In genomic region chr17:82436601-82437324, GRCh38 we compare ENCODE assay signal across 26 cellular contexts. TPM values are rescaled to one million over a fixed set of nuclear protein-coding genes. Genes with fewer than 3 reads are reported as not detected.
A peak's percentile ranks its signal among the peaks of the same experiment; 100 is the strongest.
DNase-seq lines count a peak whose midpoint lies in the region; ATAC-seq and TF ChIP-seq lines count a peak whose summit lies in the region.
"Had no signal": no experiment of that assay in that cellular context is flagged by ENCODE, and none has a peak within 500 bp of the region (broad histone marks: within the 10 kb centered on the region; RNA-seq: fewer than 3 reads in every experiment).

No MANE protein-coding gene starts in this region.

- no peak overlapping the region for H3K14ac ChIP-seq in mesenchymal stem cell (ENCODE audit: low read length in 2 of 2)

- DNase-seq in DMS53 treated with DMSO at 0.1 percent for 48 hours (lab: John Stamatoyannopoulos, UW; ENCODE audit: unreplicated experiment), result peak; percentile 68
- peak; percentile 57 to 85 (median 59) for DNase-seq in right lobe of liver
- DNase-seq in mesenchymal stem cell, result no peak
- DNase-seq: activated CD4-positive, alpha-beta T cell treated with anti-CD3 and anti-CD28 coated beads for 48 hours; activated T-cell treated with anti-CD3 and anti-CD28 coated beads for 4 hours; anterior cingulate cortex; BE2C; cortex of kidney; DMS79; GDM1; glutamatergic neuron; left ventricle myocardium inferior; mesendoderm; NCI-H1092; NCI-H1694 treated with DMSO at 0.1 percent for 48 hours; NCI-H82; SJCRH30; stimulated activated CD8-positive, alpha-beta memory T cell treated with anti-CD3 and anti-CD28 coated beads, Interleukin-4, amount 100 ng/mL, for 48 hours; T1000; transverse colon had no signal

- no peak overlapping the region for H3K4me2 ChIP-seq in mesenchymal stem cell (ENCODE audit: low read length, poor library complexity, severe bottlenecking)

- H2BK5ac ChIP-seq in mesenchymal stem cell (ENCODE audit: low read depth, low read length, poor library complexity, severe bottlenecking), result no peak overlapping the region

- TF ChIP-seq CTCF in 22Rv1 (IDR thresholded peaks at IDR 0.05), result no peak
- no peak for TF ChIP-seq CTCF in VCaP (conservative IDR thresholded peaks at IDR 0.05)
- no peak for TF ChIP-seq CTCF in right lobe of liver (IDR thresholded peaks at IDR 0.05)

- no peak overlapping the region for H2BK120ac ChIP-seq in mesenchymal stem cell (ENCODE audit: low read depth, low read length)

- no peak overlapping the region for H3K23ac ChIP-seq in mesenchymal stem cell (ENCODE audit: low read length in 2 of 2)

- H3K9me3 ChIP-seq in right lobe of liver (no peaks in the 10 kb centered on the region), mesenchymal stem cell (ENCODE audit: control insufficient read depth, low read length) (no peaks in the 10 kb centered on the region)
- H3K9me3 ChIP-seq: BE2C, left ventricle myocardium inferior, right atrium auricular region, SJCRH30, transverse colon had no signal

- no peak overlapping the region for H3K4me3 ChIP-seq in right lobe of liver
- H3K4me3 ChIP-seq in mesenchymal stem cell (ENCODE audit: insufficient read depth in 1 of 2, low read depth in 1 of 2, low read length in 2 of 2), result no peak overlapping the region
- H3K4me3 ChIP-seq: left ventricle myocardium inferior, right atrium auricular region, SJCRH30, transverse colon had no signal

- no peak overlapping the region for H2AK5ac ChIP-seq in mesenchymal stem cell (ENCODE audit: low read length, severe bottlenecking)

- 19% methylated on average over 9 of the region's 36 CpGs for WGBS in right lobe of liver (ENCODE audit: insufficient coverage, low coverage, low lambda C conversion rate, missing lambda C conversion rate)
- WGBS in mesenchymal stem cell, result 92% methylated on average over 36 of the region's 36 CpGs

- no peak overlapping the region for H4K91ac ChIP-seq in mesenchymal stem cell (ENCODE audit: low read length)

- H3K79me1 ChIP-seq in mesenchymal stem cell (replicated peaks; ENCODE audit: low read length, poor library complexity, severe bottlenecking), result no peaks in the 10 kb centered on the region

- H2BK15ac ChIP-seq in mesenchymal stem cell (ENCODE audit: low read depth, poor library complexity, severe bottlenecking), result no peak overlapping the region

- H3K27ac ChIP-seq in 22Rv1, result peak overlapping the region; percentile 46
- H3K27ac ChIP-seq in VCaP, result peak overlapping the region; percentile 19; the same call in 1 of the 2 replicates
- H3K27ac ChIP-seq in right lobe of liver, result no peak overlapping the region
- no peak overlapping the region for H3K27ac ChIP-seq in mesenchymal stem cell (ENCODE audit: low read length, poor library complexity, severe bottlenecking)
- H3K27ac ChIP-seq: left ventricle myocardium inferior, right atrium auricular region, SJCRH30, transverse colon had no signal

- ATAC-seq in right lobe of liver (peak; percentile 54 to 78 (median 63)), HG03460 (IDR thresholded peaks at IDR 0.05; ENCODE audit: unreplicated experiment) (no peak), GM18858 (IDR thresholded peaks at IDR 0.05; ENCODE audit: unreplicated experiment) (no peak), GM18907 (IDR thresholded peaks at IDR 0.05; ENCODE audit: unreplicated experiment) (no peak)

- H3K18ac ChIP-seq in mesenchymal stem cell (ENCODE audit: low read depth in 1 of 2, low read length in 2 of 2), result no peak overlapping the region

- no peak overlapping the region for H3K4ac ChIP-seq in mesenchymal stem cell (ENCODE audit: low read depth in 1 of 2, low read length in 2 of 2)

- no peak overlapping the region for H4K8ac ChIP-seq in mesenchymal stem cell (ENCODE audit: low read length)

- no peaks in the 10 kb centered on the region for H3K27me3 ChIP-seq in right lobe of liver
- H3K27me3 ChIP-seq in mesenchymal stem cell (ENCODE audit: control insufficient read depth in 1 of 2, insufficient read depth in 1 of 2, low read length in 2 of 2), result no peaks in the 10 kb centered on the region
- H3K27me3 ChIP-seq: BE2C, right atrium auricular region, SJCRH30, transverse colon had no signal

- H2AFZ ChIP-seq in mesenchymal stem cell (ENCODE audit: low read depth, low read length), result no peak overlapping the region

- H2BK12ac ChIP-seq in mesenchymal stem cell (ENCODE audit: low read length in 2 of 2), result no peak overlapping the region

- H3K36me3 ChIP-seq in right lobe of liver (no peaks in the 10 kb centered on the region), mesenchymal stem cell (ENCODE audit: control insufficient read depth in 1 of 2, insufficient read depth in 2 of 2, low read depth in 1 of 2, low read length in 2 of 2) (peaks cover 10 to 58% of the 10 kb centered on the region in 2 experiments)
- H3K36me3 ChIP-seq: BE2C, SJCRH30, transverse colon had no signal

- H3K4me1 ChIP-seq in right lobe of liver (peaks cover 0 to 3% (median 0%) of the 10 kb centered on the region in 4 donors), mesenchymal stem cell (ENCODE audit: control insufficient read depth, insufficient read depth, low read depth, low read length) (peaks cover 28% of the 10 kb centered on the region)
- H3K4me1 ChIP-seq: left ventricle myocardium inferior had no signal

- H3K9ac ChIP-seq in mesenchymal stem cell (ENCODE audit: low read length), result no peak overlapping the region

- intact Hi-C loops in right lobe of liver (cut with DNase I), result no loop called here

- TF ChIP-seq POLR2A in right lobe of liver (IDR thresholded peaks at IDR 0.05), result no peak

RNA-seq across cellular contexts. Expression of gene CYBC1, which starts 13.8 kb away (rescaled TPM):
- 10 to 100 TPM; 29.4 to 82.4 (median 46.4) TPM for total RNA-seq in right lobe of liver
- 40.1 TPM for polyA plus RNA-seq in mesenchymal stem cell (2013, experiment 1 of 2)
- polyA plus RNA-seq in mesenchymal stem cell (2013, experiment 2 of 2), result 39.0 TPM

RNA-seq across cellular contexts. Expression of gene OGFOD3, which starts 18.4 kb away (rescaled TPM):
- total RNA-seq in right lobe of liver, result 10 to 100 TPM; 13.5 to 23.4 (median 16.2) TPM
- polyA plus RNA-seq in mesenchymal stem cell (2013, experiment 1 of 2), result 15.4 TPM
- polyA plus RNA-seq in mesenchymal stem cell (2013, experiment 2 of 2), result 16.0 TPM

RNA-seq across cellular contexts. Expression of gene HEXD, which starts 18.6 kb away (rescaled TPM):
- total RNA-seq in right lobe of liver, result 10 to 100 TPM in 5 of 6 experiments, 1 to 10 TPM in 1; 9.6 to 30.4 (median 20.2) TPM
- polyA plus RNA-seq in mesenchymal stem cell (2013, experiment 1 of 2), result 6.2 TPM
- polyA plus RNA-seq in mesenchymal stem cell (2013, experiment 2 of 2), result 5.8 TPM

RNA-seq across cellular contexts. Expression of gene NARF, which starts 21.8 kb away (rescaled TPM):
- 10 to 100 TPM in 5 of 6 experiments, 1 to 10 TPM in 1; 9.3 to 48.6 (median 21.8) TPM for total RNA-seq in right lobe of liver
- 45.9 TPM for polyA plus RNA-seq in mesenchymal stem cell (2013, experiment 1 of 2)
- polyA plus RNA-seq in mesenchymal stem cell (2013, experiment 2 of 2), result 44.2 TPM

Comparison
In these comparisons a context has a peak if more than half of its experiments do, and no peak if none do; other contexts are left out.
1. H3K27ac ChIP-seq: peak in 22Rv1 (single experiment) and VCaP (single experiment); none in right lobe of liver (0 of 3) and mesenchymal stem cell (single experiment).
2. ATAC-seq: peak in right lobe of liver (4 of 4); none in HG03460 (single experiment), GM18858 (single experiment) and GM18907 (single experiment).